24 cellular contexts compared by ENCODE assay signal in the genomic region with DNA sequence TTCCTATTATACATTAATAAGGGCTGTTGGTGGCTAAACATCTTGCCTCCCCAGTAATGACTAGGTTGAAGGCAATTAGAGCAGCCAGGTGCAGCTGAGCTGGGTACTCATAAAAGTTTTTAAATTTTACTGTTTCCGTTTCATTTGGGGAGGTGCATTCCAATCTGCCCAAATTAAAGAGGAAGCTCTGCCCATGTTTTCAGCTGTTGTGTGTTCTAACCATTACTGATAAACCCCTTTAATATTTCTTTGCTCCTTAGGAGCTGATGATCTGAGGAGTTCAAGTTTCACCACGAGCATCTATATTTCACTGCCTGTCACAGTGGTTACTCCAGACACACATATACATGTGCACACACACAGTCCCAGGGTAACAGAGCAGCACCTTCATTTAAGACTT.
DNase-seq lines count a peak whose midpoint lies in the region; ATAC-seq and TF ChIP-seq lines count a peak whose summit lies in the region.
"Had no signal": no experiment of that assay in that cellular context is flagged by ENCODE, and none has a peak within 500 bp of the region (broad histone marks: within the 10 kb centered on the region; RNA-seq: fewer than 3 reads in every experiment).

No MANE protein-coding gene starts in this region.

- no peak for TF ChIP-seq EP300 in ovary (IDR thresholded peaks at IDR 0.05)

- H3K4me3 ChIP-seq in psoas muscle (no peak overlapping the region), ovary (no peak overlapping the region)
- H3K4me3 ChIP-seq: ascending aorta, dorsolateral prefrontal cortex, heart left ventricle, right atrium auricular region had no signal

- H3K4me1 ChIP-seq in psoas muscle (peaks cover 32% of the 10 kb centered on the region), ovary (ENCODE audit: insufficient read depth) (peaks cover under 1% of the 10 kb centered on the region)
- H3K4me1 ChIP-seq: right atrium auricular region had no signal

- H3K27ac ChIP-seq in psoas muscle, result no peak overlapping the region
- H3K27ac ChIP-seq in ovary, result no peak overlapping the region
- H3K27ac ChIP-seq: ascending aorta, dorsolateral prefrontal cortex, heart left ventricle, right atrium auricular region had no signal

- H3K9me3 ChIP-seq in psoas muscle, result no peaks in the 10 kb centered on the region
- H3K9me3 ChIP-seq in ovary, result no peaks in the 10 kb centered on the region
- H3K9me3 ChIP-seq: ascending aorta, heart left ventricle, right atrium auricular region had no signal

- intact Hi-C loops in psoas muscle (cut with DNase I), result no loop called here
- intact Hi-C loops in ovary (cut with DNase I), result no loop called here

- peak in 3 of 4 donors; percentile 45 to 55 (median 50) for ATAC-seq in psoas muscle
- ATAC-seq: activated naive CD4-positive, alpha-beta T cell treated with anti-CD3 and anti-CD28 coated beads, Interleukin-2, amount 50 U/mL, for 72 hours; activated T-helper 17 cell treated with anti-CD3 and anti-CD28 coated beads, Interleukin-2, amount 50 U/mL, for 72 hours; heart left ventricle; left cardiac atrium; T-cell had no signal

- no peaks in the 10 kb centered on the region for H3K27me3 ChIP-seq in psoas muscle (ENCODE audit: insufficient read depth in 3 of 3, low read length in 2 of 3)
- H3K27me3 ChIP-seq in ovary, result no peaks in the 10 kb centered on the region
- H3K27me3 ChIP-seq: ascending aorta, dorsolateral prefrontal cortex, heart left ventricle, right atrium auricular region had no signal

- TF ChIP-seq POLR2A in ovary (IDR thresholded peaks at IDR 0.05), result no peak

- peak; percentile 42 for DNase-seq in NCI-H748 (lab: John Stamatoyannopoulos, UW; ENCODE audit: unreplicated experiment)
- no peak for DNase-seq in NCI-H748 treated with DMSO at 0.1 percent for 48 hours (lab: John Stamatoyannopoulos, UW)
- DNase-seq in LHCN-M2 (ENCODE audit: low read depth), result peak; percentile 49
- DNase-seq in NOMO-1 treated with DMSO at 0.1 percent for 48 hours (lab: John Stamatoyannopoulos, UW; ENCODE audit: unreplicated experiment), result peak; percentile 24
- DNase-seq in psoas muscle, result no peak
- DNase-seq in ovary, result no peak
- no peak for DNase-seq in retina
- DNase-seq in stimulated activated CD4-positive, alpha-beta T cell treated with anti-CD3 and anti-CD28 coated beads, Interleukin-2, amount 100 ng/mL, for 24 hours, result no peak
- DNase-seq: activated CD8-positive, alpha-beta memory T cell treated with anti-CD3 and anti-CD28 coated beads, Interleukin-2, amount 50 U/mL, for 4 hours; central memory CD4-positive, alpha-beta T cell; dorsolateral prefrontal cortex; heart left ventricle; left cardiac atrium; mesenchymal stem cell; NCI-H2029; NCI-H345; NK-92 treated with Interleukin-12 subunit alpha and Interleukin-12 subunit beta, amount 100 ng/mL, for 24 hours; stimulated activated CD4-positive, alpha-beta T cell treated with anti-CD3 and anti-CD28 coated beads, Interleukin-12 subunit alpha, Interleukin-12 subunit beta, amount 100 ng/mL, for 4 hours; T-cell; trophoblast cell had no signal

- TF ChIP-seq CTCF in psoas muscle (IDR thresholded peaks at IDR 0.05), result no peak
- no peak for TF ChIP-seq CTCF in ovary (IDR thresholded peaks at IDR 0.05)

- WGBS in psoas muscle, 3 donors, result 44 to 72% (median 50%) methylated on average over 2 of the region's 2 CpGs
- WGBS in ovary, 3 donors, result 52 to 78% (median 69%) methylated on average over 2 of the region's 2 CpGs

- H3K36me3 ChIP-seq in psoas muscle (ENCODE audit: insufficient read depth in 1 of 2, low read depth in 1 of 2), result no peaks in the 10 kb centered on the region
- H3K36me3 ChIP-seq in ovary, result no peaks in the 10 kb centered on the region
- H3K36me3 ChIP-seq: ascending aorta, heart left ventricle, right atrium auricular region had no signal

Comparison
In these comparisons a context has a peak if more than half of its experiments do, and no peak if none do; other contexts are left out.
1. DNase-seq: peak in NCI-H748 (single experiment), LHCN-M2 (single experiment) and NOMO-1 treated with DMSO at 0.1 percent for 48 hours (single experiment); none in NCI-H748 treated with DMSO at 0.1 percent for 48 hours (single experiment), psoas muscle (0 of 2), ovary (0 of 5), retina (single experiment) and stimulated activated CD4-positive, alpha-beta T cell treated with anti-CD3 and anti-CD28 coated beads, Interleukin-2, amount 100 ng/mL, for 24 hours (0 of 2).